1 cellular context compared by ENCODE assay signal in the genomic region with DNA sequence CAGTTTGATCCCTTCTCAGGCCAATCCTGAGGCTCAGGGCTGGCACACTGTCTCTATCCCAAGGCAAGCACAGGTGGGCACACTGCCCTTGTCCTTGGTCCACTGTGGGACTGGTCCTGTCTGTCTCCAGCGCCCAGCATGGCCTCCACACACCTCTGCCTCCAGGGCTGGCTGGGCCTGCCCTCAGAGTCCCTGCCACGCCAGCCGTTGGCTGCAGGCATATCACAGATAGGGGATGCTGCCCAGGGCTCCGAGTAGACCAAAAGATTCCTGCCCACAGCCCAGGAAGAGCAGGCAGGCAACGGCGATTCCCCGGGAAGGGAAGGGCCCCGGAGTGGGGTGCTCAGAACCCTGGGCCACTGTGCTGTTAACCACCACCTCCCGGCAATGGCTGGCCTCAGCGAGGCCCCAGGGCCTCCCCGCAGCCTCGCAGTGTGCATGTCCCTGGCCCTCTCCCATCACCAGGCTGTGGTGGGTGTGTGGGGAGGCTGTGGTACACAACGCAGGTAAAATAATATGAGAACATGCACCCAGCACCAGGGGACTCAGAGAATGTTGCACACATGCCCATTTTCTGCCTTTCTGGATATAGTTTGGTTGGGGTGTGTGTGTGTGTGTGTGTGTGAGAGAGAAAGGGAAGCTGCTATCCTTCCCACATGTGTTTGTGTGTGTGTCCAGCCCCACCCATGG.
A peak's percentile ranks its signal among the peaks of the same experiment; 100 is the strongest.
TF ChIP-seq lines count a peak whose summit lies in the region.

No MANE protein-coding gene starts in this region.

TF ChIP-seq in HepG2, 621 proteins besides CTCF, POLR2A, EP300 and RAD21:
- TF ChIP-seq ZKSCAN5 (CRISPR knock-in tag; IDR thresholded peaks at IDR 0.05) = no peak
- TF ChIP-seq, protein P1, sequence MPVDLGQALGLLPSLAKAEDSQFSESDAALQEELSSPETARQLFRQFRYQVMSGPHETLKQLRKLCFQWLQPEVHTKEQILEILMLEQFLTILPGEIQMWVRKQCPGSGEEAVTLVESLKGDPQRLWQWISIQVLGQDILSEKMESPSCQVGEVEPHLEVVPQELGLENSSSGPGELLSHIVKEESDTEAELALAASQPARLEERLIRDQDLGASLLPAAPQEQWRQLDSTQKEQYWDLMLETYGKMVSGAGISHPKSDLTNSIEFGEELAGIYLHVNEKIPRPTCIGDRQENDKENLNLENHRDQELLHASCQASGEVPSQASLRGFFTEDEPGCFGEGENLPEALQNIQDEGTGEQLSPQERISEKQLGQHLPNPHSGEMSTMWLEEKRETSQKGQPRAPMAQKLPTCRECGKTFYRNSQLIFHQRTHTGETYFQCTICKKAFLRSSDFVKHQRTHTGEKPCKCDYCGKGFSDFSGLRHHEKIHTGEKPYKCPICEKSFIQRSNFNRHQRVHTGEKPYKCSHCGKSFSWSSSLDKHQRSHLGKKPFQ (CRISPR knock-in tag; IDR thresholded peaks at IDR 0.05; ENCODE audit: insufficient replicate concordance) = no peak
- TF ChIP-seq ZNF350 (CRISPR knock-in tag; IDR thresholded peaks at IDR 0.05; ENCODE audit: borderline replicate concordance, low read depth) = no peak
- no peak for TF ChIP-seq ZBTB3 (CRISPR knock-in tag; IDR thresholded peaks at IDR 0.05; ENCODE audit: borderline replicate concordance, low read depth)
- no peak for TF ChIP-seq ZZZ3 (CRISPR knock-in tag; IDR thresholded peaks at IDR 0.05; ENCODE audit: borderline replicate concordance)
- no peak for TF ChIP-seq YEATS4 (CRISPR knock-in tag; IDR thresholded peaks at IDR 0.05; ENCODE audit: borderline replicate concordance)
- TF ChIP-seq ZFY (CRISPR knock-in tag; IDR thresholded peaks at IDR 0.05) = 0 out of 2 replicates have a peak, but pooled peaks have one; percentile 0
- TF ChIP-seq ZNF562 (CRISPR knock-in tag; IDR thresholded peaks at IDR 0.05; ENCODE audit: borderline replicate concordance) = no peak
- TF ChIP-seq PHF8 (CRISPR knock-in tag; IDR thresholded peaks at IDR 0.05) = no peak
- TF ChIP-seq, protein P2, sequence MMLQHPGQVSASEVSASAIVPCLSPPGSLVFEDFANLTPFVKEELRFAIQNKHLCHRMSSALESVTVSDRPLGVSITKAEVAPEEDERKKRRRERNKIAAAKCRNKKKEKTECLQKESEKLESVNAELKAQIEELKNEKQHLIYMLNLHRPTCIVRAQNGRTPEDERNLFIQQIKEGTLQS (CRISPR knock-in tag; IDR thresholded peaks at IDR 0.05) = no peak
- peak; percentile 27; the same call in 1 of the 2 replicates for TF ChIP-seq POLR2G (IDR thresholded peaks at IDR 0.05; ENCODE audit: low read depth, low read length)
- no peak for TF ChIP-seq HMG20B (CRISPR knock-in tag; conservative IDR thresholded peaks at IDR 0.05)
- TF ChIP-seq, protein P3, sequence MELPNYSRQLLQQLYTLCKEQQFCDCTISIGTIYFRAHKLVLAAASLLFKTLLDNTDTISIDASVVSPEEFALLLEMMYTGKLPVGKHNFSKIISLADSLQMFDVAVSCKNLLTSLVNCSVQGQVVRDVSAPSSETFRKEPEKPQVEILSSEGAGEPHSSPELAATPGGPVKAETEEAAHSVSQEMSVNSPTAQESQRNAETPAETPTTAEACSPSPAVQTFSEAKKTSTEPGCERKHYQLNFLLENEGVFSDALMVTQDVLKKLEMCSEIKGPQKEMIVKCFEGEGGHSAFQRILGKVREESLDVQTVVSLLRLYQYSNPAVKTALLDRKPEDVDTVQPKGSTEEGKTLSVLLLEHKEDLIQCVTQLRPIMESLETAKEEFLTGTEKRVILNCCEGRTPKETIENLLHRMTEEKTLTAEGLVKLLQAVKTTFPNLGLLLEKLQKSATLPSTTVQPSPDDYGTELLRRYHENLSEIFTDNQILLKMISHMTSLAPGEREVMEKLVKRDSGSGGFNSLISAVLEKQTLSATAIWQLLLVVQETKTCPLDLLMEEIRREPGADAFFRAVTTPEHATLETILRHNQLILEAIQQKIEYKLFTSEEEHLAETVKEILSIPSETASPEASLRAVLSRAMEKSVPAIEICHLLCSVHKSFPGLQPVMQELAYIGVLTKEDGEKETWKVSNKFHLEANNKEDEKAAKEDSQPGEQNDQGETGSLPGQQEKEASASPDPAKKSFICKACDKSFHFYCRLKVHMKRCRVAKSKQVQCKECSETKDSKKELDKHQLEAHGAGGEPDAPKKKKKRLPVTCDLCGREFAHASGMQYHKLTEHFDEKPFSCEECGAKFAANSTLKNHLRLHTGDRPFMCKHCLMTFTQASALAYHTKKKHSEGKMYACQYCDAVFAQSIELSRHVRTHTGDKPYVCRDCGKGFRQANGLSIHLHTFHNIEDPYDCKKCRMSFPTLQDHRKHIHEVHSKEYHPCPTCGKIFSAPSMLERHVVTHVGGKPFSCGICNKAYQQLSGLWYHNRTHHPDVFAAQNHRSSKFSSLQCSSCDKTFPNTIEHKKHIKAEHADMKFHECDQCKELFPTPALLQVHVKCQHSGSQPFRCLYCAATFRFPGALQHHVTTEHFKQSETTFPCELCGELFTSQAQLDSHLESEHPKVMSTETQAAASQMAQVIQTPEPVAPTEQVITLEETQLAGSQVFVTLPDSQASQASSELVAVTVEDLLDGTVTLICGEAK (IDR thresholded peaks at IDR 0.05) = no peak
- TF ChIP-seq, protein P3 (CRISPR knock-in tag; IDR thresholded peaks at IDR 0.05) = no peak
- TF ChIP-seq, protein P4, sequence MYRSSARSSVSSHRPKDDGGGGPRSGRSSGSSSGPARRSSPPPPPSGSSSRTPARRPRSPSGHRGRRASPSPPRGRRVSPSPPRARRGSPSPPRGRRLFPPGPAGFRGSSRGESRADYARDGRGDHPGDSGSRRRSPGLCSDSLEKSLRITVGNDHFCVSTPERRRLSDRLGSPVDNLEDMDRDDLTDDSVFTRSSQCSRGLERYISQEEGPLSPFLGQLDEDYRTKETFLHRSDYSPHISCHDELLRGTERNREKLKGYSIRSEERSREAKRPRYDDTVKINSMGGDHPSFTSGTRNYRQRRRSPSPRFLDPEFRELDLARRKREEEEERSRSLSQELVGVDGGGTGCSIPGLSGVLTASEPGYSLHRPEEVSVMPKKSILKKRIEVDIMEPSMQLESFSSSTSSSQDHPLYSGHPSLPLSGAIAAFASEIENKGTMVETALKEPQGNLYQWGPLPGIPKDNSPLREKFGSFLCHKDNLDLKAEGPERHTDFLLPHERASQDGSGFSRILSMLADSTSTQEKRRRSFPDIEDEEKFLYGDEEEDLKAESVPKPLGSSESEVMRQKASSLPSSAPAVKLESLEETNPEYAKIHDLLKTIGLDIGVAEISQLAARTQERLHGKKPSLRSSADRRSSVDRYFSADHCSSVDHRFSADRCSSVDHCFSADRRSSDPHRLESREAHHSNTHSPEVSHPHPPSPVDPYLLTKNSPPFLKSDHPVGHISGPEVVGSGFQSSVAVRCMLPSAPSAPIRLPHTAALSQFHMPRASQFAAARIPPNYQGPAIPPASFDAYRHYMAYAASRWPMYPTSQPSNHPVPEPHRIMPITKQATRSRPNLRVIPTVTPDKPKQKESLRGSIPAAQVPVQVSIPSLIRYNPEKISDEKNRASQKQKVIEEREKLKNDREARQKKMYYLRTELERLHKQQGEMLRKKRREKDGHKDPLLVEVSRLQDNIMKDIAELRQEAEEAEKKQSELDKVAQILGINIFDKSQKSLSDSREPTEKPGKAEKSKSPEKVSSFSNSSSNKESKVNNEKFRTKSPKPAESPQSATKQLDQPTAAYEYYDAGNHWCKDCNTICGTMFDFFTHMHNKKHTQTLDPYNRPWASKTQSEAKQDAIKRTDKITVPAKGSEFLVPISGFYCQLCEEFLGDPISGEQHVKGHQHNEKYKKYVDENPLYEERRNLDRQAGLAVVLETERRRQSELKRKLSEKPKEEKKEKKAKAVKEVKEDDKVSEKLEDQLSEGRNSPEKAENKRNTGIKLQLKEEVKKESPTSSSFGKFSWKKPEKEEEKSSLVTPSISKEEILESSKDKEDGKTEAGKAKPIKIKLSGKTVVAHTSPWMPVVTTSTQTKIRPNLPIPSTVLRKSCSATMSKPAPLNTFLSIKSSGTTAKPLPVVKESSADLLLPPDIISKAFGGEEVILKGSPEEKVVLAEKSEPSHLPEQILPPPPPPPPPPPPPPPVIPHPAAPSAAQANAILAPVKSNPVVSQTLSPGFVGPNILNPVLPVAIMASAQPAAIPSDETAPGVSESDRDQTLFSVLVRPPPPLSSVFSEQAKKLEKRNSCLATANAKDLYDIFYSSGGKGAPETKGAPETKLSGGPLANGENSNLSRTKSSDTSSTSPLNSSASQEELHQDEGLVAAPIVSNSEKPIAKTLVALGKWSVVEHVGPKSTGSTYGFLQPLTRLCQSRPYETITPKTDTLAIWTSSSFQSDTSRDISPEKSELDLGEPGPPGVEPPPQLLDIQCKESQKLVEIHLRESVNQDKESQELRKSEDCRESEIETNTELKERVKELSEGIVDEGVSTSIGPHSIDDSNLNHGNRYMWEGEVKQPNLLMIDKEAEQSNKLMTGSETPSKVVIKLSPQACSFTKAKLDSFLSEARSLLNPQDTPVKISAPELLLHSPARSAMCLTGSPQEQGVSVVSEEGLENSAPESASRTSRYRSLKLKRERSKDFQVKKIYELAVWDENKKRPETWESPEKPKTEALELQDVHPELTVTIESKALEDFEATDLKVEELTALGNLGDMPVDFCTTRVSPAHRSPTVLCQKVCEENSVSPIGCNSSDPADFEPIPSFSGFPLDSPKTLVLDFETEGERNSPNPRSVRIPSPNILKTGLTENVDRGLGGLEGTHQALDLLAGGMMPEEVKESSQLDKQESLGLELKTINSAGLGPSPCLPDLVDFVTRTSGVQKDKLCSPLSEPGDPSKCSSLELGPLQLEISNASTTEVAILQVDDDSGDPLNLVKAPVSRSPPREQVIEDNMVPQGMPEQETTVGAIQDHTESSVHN (CRISPR knock-in tag; IDR thresholded peaks at IDR 0.05) = no peak
- peak; percentile 21; the same call in 1 of the 2 replicates for TF ChIP-seq AKAP8 (CRISPR knock-in tag; IDR thresholded peaks at IDR 0.05)
- 0 out of 2 replicates have a peak, but pooled peaks have one; percentile 44 for TF ChIP-seq ZC3H13 (CRISPR knock-in tag; IDR thresholded peaks at IDR 0.05)
